Comparison of ENCODE assay signal across 8 cellular contexts in the genomic region with DNA sequence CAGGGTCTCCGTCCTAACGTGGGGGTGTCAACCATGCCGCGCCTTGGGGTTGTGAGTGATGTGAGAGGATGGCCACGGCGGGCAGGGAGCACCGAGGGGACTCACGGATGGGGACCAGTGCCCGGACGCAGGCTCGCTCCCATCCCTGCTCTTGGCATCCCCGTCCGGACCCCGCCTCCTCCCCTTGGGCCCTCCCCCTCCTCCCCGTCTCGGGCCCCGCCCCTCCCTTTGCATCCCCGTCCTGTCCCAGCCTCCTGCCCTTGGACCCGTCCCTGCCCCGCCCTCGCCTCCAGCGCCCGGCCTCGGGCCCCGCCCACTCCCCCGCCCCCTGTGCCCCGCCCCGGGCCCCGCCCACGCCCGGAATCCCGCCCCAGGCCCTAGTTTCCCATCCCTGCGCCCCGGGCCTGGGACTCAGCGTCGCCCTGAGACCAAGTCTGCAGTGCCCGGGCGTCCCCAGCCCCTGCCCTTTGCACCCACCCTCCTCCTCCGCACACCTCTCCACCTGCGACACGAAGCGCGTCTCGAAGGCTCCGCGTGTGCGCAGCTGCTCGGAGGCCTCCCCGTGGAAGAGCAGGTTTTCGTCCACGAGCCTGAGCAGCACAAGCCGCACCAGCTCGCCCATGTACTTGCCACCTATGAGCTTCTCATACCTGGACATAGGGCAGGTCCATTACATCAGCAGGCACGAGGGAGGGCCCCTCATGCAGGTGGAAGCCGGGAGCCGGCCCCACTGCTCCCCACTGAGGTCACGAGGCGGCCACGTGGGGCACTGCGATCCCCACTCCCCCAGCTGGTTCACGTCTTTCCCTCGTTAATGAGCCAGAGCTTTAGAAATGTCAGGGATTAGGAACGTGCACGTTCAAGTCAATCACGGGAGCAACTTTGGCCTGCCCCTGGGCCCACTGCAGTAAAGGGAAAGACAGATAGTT. TPM values are rescaled to one million over a fixed set of nuclear protein-coding genes. Genes with fewer than 3 reads are reported as not detected.
DNase-seq lines count a peak whose midpoint lies in the region; ATAC-seq, FAIRE-seq and TF ChIP-seq lines count a peak whose summit lies in the region.

No MANE protein-coding gene starts in this region.

- H3K4me2 ChIP-seq in GM12878 (ENCODE audit: control insufficient read depth, insufficient read depth), result no peak overlapping the region

- in situ Hi-C loops in GM12878 (cut with MboI), result no loop called here

- ATAC-seq in GM12878 (peak; percentile 42), HG02642 (IDR thresholded peaks at IDR 0.05; ENCODE audit: poor library complexity, unreplicated experiment) (no peak)

- CTCF ChIA-PET in GM12878 (lab: Yijun Ruan, JAX), result no interaction called here

- no peak overlapping the region for H2AFZ ChIP-seq in GM12878 (ENCODE audit: control insufficient read depth, low read depth, low read length)

- no peaks in the 10 kb centered on the region for H3K9me3 ChIP-seq in GM12878 (replicated peaks; ENCODE audit: control insufficient read depth, insufficient read depth, low read length)

- TF ChIP-seq POLR2A in GM12892 (IDR thresholded peaks at IDR 0.05; ENCODE audit: low read depth, low read length) (no peak), GM12878 (IDR thresholded peaks at IDR 0.05; ENCODE audit: low read depth, low read length) (no peak)

- H3K9ac ChIP-seq in GM12878 (ENCODE audit: control insufficient read depth, insufficient read depth, low read length), result no peak overlapping the region

- peaks cover 5% of the 10 kb centered on the region for H3K4me1 ChIP-seq in GM12878 (ENCODE audit: control insufficient read depth, insufficient read depth, low read length)

- DNase-seq in GM12892 (ENCODE audit: insufficient read length), result peak; percentile 74
- peak; percentile 55 for DNase-seq in T-helper 22 cell (ENCODE audit: low read depth)
- no peak for DNase-seq in GM12878 (ENCODE audit: low read depth, low spot score)
- DNase-seq in hypothalamus (lab: John Stamatoyannopoulos, UW), result peak in 41 of 51 donors; percentile 7 to 92 (median 58)
- no peak for DNase-seq in skeletal muscle cell (ENCODE audit: low read depth)
- DNase-seq in NCI-H187 treated with DMSO at 0.1 percent for 48 hours (lab: John Stamatoyannopoulos, UW), result no peak
- DNase-seq in SIG-M5 treated with dmso at 0.1 percent for 504 hours (lab: John Stamatoyannopoulos, UW; ENCODE audit: unreplicated experiment), result no peak

- no peak overlapping the region for H3K27ac ChIP-seq in GM12878 (ENCODE audit: control insufficient read depth, insufficient read depth)

- no TSS peak for BruUV-seq in GM12878 (replicated peaks; lab: Mats Ljungman, UMichigan)

- RAD21 ChIA-PET in GM12878 (lab: Charles Lee; ENCODE audit: unreplicated experiment), result no interaction called here

- H3K36me3 ChIP-seq in GM12878 (ENCODE audit: control insufficient read depth in 2 of 2, insufficient read depth in 2 of 2, low read length in 1 of 2), result no peaks in the 10 kb centered on the region

- no peaks in the 10 kb centered on the region for H3K27me3 ChIP-seq in GM12878 (replicated peaks in 1 of 2; ENCODE audit: control insufficient read depth in 2 of 2, insufficient read depth in 2 of 2, low read length in 1 of 2)

- H4K20me1 ChIP-seq in GM12878 (ENCODE audit: control insufficient read depth, insufficient read depth), result no peaks in the 10 kb centered on the region

- no peak for TF ChIP-seq RAD21 in GM12878 (IDR thresholded peaks at IDR 0.05; ENCODE audit: insufficient read depth, low read depth, low read length)

- no peak for FAIRE-seq in GM12892 (lab: Jason Lieb, UNC)
- no peak for FAIRE-seq in GM12878 (lab: Jason Lieb, UNC)

- H3K79me2 ChIP-seq in GM12878 (ENCODE audit: control insufficient read depth, insufficient read depth, low read length), result no peaks in the 10 kb centered on the region

- SMC1A ChIA-PET in GM12878 (lab: Charles Lee; ENCODE audit: uncharacterized antibody, unreplicated experiment), result no interaction called here

- intact Hi-C loops in GM12878 (cut with micrococcal nuclease; ENCODE audit: unreplicated experiment), result no loop called here

- H3K4me3 ChIP-seq in GM12878 (no peak overlapping the region), skeletal muscle cell (ENCODE audit: low read depth, low read length) (peak overlapping the region; percentile 49)

- POLR2A ChIA-PET in GM12878 (lab: Charles Lee), result no interaction called here

- TF ChIP-seq EP300 in GM12878 (IDR thresholded peaks at IDR 0.05; ENCODE audit: borderline replicate concordance in 1 of 2, control insufficient read depth in 1 of 2, low read depth in 2 of 2, low read length in 2 of 2), result no peak

- 56% methylated on average over 40 of the region's 65 CpGs for WGBS in GM12878 (ENCODE audit: insufficient coverage, insufficient replicate concordance, low lambda C conversion rate, missing lambda C conversion rate)

- no peak for TF ChIP-seq CTCF in GM12878 (IDR thresholded peaks at IDR 0.05 in 2 of 3, conservative IDR thresholded peaks at IDR 0.05 in 1 of 3; ENCODE audit: control insufficient read depth in 2 of 3, extremely low read depth in 1 of 3, insufficient read depth in 1 of 3, low read depth in 3 of 3, low read length in 3 of 3)

RNA-seq across cellular contexts. Expression of gene MYL7, which starts 5.1 kb away (rescaled TPM):
- polyA plus RNA-seq in GM12892 (2012; ENCODE audit: missing spikeins), result not detected
- not detected in 2 replicates for total RNA-seq in GM12878 (2013; cell fraction: nucleolus; rRNA removed)
- total RNA-seq in GM12878 (2014; rRNA removed), result not detected in 2 replicates
- total RNA-seq in GM12878 (2014; rRNA removed; fragmentation: Illumina TruSeq; extraction: Trizol), result not detected in 2 replicates
- total RNA-seq in GM12878 (2021), result not detected in 2 replicates
- polyA plus RNA-seq in GM12878 (2011; ENCODE audit: low read depth), result not detected
- polyA plus RNA-seq in GM12878 (2011; rRNA removed), result not detected in 2 replicates
- polyA plus RNA-seq in GM12878 (2011; cell fraction: cytosol; rRNA removed), result not detected in 2 replicates
- polyA plus RNA-seq in GM12878 (2011; cell fraction: nucleus; rRNA removed), result not detected in 2 replicates
- polyA plus RNA-seq in GM12878 (2012), result not detected in 2 replicates
- polyA plus RNA-seq in GM12878 (2014; fragmentation: Illumina TruSeq; extraction: Trizol), result not detected in 2 replicates
- polyA plus RNA-seq in GM12878 (2014; fragmentation: Nextera tagmentation; extraction: Ambion mirVana), result not detected
- polyA plus RNA-seq in GM12878 (2014; rRNA removed), result not detected in 2 replicates
- 1 to 10 TPM in 1 of 2 experiments, not detected in 1; 1.9 TPM for polyA plus RNA-seq in GM12878 (2016; fragmentation: Nextera tagmentation; extraction: Ambion mirVana)
- polyA minus RNA-seq in GM12878 (2011; rRNA and poly(A)+ RNA removed), result not detected in 2 replicates
- not detected in 2 replicates for polyA minus RNA-seq in GM12878 (2011; cell fraction: cytosol; rRNA and poly(A)+ RNA removed)
- not detected in 2 replicates for polyA minus RNA-seq in GM12878 (2011; cell fraction: nucleus; rRNA and poly(A)+ RNA removed)

RNA-seq across cellular contexts. Expression of gene POLD2, which starts 22.9 kb away (rescaled TPM):
- polyA plus RNA-seq in GM12892 (2012; ENCODE audit: missing spikeins), result 112 TPM
- total RNA-seq in GM12878 (2013; cell fraction: nucleolus; rRNA removed), result 86.8 and 93.9 TPM in 2 replicates
- 149 and 169 TPM in 2 replicates for total RNA-seq in GM12878 (2014; rRNA removed)
- total RNA-seq in GM12878 (2014; rRNA removed; fragmentation: Illumina TruSeq; extraction: Trizol), result 97.5 and 105 TPM in 2 replicates
- 169 TPM in 2 replicates for total RNA-seq in GM12878 (2021)
- polyA plus RNA-seq in GM12878 (2011; ENCODE audit: low read depth), result 99.6 TPM
- polyA plus RNA-seq in GM12878 (2011; rRNA removed), result 113 and 179 TPM in 2 replicates
- polyA plus RNA-seq in GM12878 (2011; cell fraction: cytosol; rRNA removed), result 225 and 290 TPM in 2 replicates
- 281 and 287 TPM in 2 replicates for polyA plus RNA-seq in GM12878 (2011; cell fraction: nucleus; rRNA removed)
- polyA plus RNA-seq in GM12878 (2012), result 110 and 118 TPM in 2 replicates
- polyA plus RNA-seq in GM12878 (2014; fragmentation: Illumina TruSeq; extraction: Trizol), result 61.8 and 118 TPM in 2 replicates
- 10 to 100 TPM; 19.1 to 42.7 TPM for polyA plus RNA-seq in GM12878 (2014; fragmentation: Nextera tagmentation; extraction: Ambion mirVana)
- polyA plus RNA-seq in GM12878 (2014; rRNA removed), result 193 and 194 TPM in 2 replicates
- 100 to 1,000 TPM; 266 to 287 TPM for polyA plus RNA-seq in GM12878 (2016; fragmentation: Nextera tagmentation; extraction: Ambion mirVana)
- 75.3 and 127 TPM in 2 replicates for polyA minus RNA-seq in GM12878 (2011; rRNA and poly(A)+ RNA removed)
- 41.1 and 46.9 TPM in 2 replicates for polyA minus RNA-seq in GM12878 (2011; cell fraction: cytosol; rRNA and poly(A)+ RNA removed)
- 54.9 and 61.8 TPM in 2 replicates for polyA minus RNA-seq in GM12878 (2011; cell fraction: nucleus; rRNA and poly(A)+ RNA removed)

RNA-seq across cellular contexts. Expression of gene AEBP1, which starts 42.1 kb away (rescaled TPM):
- polyA plus RNA-seq in GM12892 (2012; ENCODE audit: missing spikeins), result 0.11 TPM
- 1.9 and 3.2 TPM in 2 replicates for total RNA-seq in GM12878 (2013; cell fraction: nucleolus; rRNA removed)
- 0.06 TPM in 1 of 2 replicates, not detected in the other for total RNA-seq in GM12878 (2014; rRNA removed)
- not detected in 2 replicates for total RNA-seq in GM12878 (2014; rRNA removed; fragmentation: Illumina TruSeq; extraction: Trizol)
- total RNA-seq in GM12878 (2021), result 0.16 and 0.23 TPM in 2 replicates
- polyA plus RNA-seq in GM12878 (2011; ENCODE audit: low read depth), result 0.46 TPM
- polyA plus RNA-seq in GM12878 (2011; rRNA removed), result 0.09 and 0.20 TPM in 2 replicates
- polyA plus RNA-seq in GM12878 (2011; cell fraction: cytosol; rRNA removed), result 0.13 and 0.22 TPM in 2 replicates
- polyA plus RNA-seq in GM12878 (2011; cell fraction: nucleus; rRNA removed), result 1.8 and 3.1 TPM in 2 replicates
- polyA plus RNA-seq in GM12878 (2012), result 0.31 and 0.46 TPM in 2 replicates
- not detected in 2 replicates for polyA plus RNA-seq in GM12878 (2014; fragmentation: Illumina TruSeq; extraction: Trizol)
- polyA plus RNA-seq in GM12878 (2014; fragmentation: Nextera tagmentation; extraction: Ambion mirVana), result not detected
- polyA plus RNA-seq in GM12878 (2014; rRNA removed), result 0.08 TPM in 1 of 2 replicates, not detected in the other
- under 1 TPM in 1 of 2 experiments, not detected in 1; 0.11 TPM for polyA plus RNA-seq in GM12878 (2016; fragmentation: Nextera tagmentation; extraction: Ambion mirVana)
- 0.67 TPM in 1 of 2 replicates, not detected in the other for polyA minus RNA-seq in GM12878 (2011; rRNA and poly(A)+ RNA removed)
- polyA minus RNA-seq in GM12878 (2011; cell fraction: cytosol; rRNA and poly(A)+ RNA removed), result not detected in 2 replicates
- 0.24 and 0.57 TPM in 2 replicates for polyA minus RNA-seq in GM12878 (2011; cell fraction: nucleus; rRNA and poly(A)+ RNA removed)

RNA-seq across cellular contexts. Expression of gene GCK, which starts 43.0 kb away (rescaled TPM):
- polyA plus RNA-seq in GM12892 (2012; ENCODE audit: missing spikeins), result 0.83 TPM
- total RNA-seq in GM12878 (2013; cell fraction: nucleolus; rRNA removed), result not detected in 2 replicates
- total RNA-seq in GM12878 (2014; rRNA removed), result not detected in 2 replicates
- not detected in 2 replicates for total RNA-seq in GM12878 (2014; rRNA removed; fragmentation: Illumina TruSeq; extraction: Trizol)
- total RNA-seq in GM12878 (2021), result 0.24 TPM in 1 of 2 replicates, not detected in the other
- polyA plus RNA-seq in GM12878 (2011; ENCODE audit: low read depth), result not detected
- polyA plus RNA-seq in GM12878 (2011; rRNA removed), result not detected in 2 replicates
- not detected in 2 replicates for polyA plus RNA-seq in GM12878 (2011; cell fraction: cytosol; rRNA removed)
- not detected in 2 replicates for polyA plus RNA-seq in GM12878 (2011; cell fraction: nucleus; rRNA removed)
- 0.20 TPM in 1 of 2 replicates, not detected in the other for polyA plus RNA-seq in GM12878 (2012)
- polyA plus RNA-seq in GM12878 (2014; fragmentation: Illumina TruSeq; extraction: Trizol), result not detected in 2 replicates
- under 1 TPM in 1 of 2 experiments, not detected in 1; 0.16 TPM for polyA plus RNA-seq in GM12878 (2014; fragmentation: Nextera tagmentation; extraction: Ambion mirVana)
- polyA plus RNA-seq in GM12878 (2014; rRNA removed), result not detected in 2 replicates
- under 1 TPM in 1 of 2 experiments, not detected in 1; 0.06 TPM for polyA plus RNA-seq in GM12878 (2016; fragmentation: Nextera tagmentation; extraction: Ambion mirVana)
- polyA minus RNA-seq in GM12878 (2011; rRNA and poly(A)+ RNA removed), result not detected in 2 replicates
- not detected in 2 replicates for polyA minus RNA-seq in GM12878 (2011; cell fraction: cytosol; rRNA and poly(A)+ RNA removed)
- not detected in 2 replicates for polyA minus RNA-seq in GM12878 (2011; cell fraction: nucleus; rRNA and poly(A)+ RNA removed)

RNA-seq across cellular contexts. Expression of gene YKT6, which starts 54.5 kb away (rescaled TPM):
- polyA plus RNA-seq in GM12892 (2012; ENCODE audit: missing spikeins), result 37.2 TPM
- total RNA-seq in GM12878 (2013; cell fraction: nucleolus; rRNA removed), result 18.6 and 19.8 TPM in 2 replicates
- 72.0 and 78.8 TPM in 2 replicates for total RNA-seq in GM12878 (2014; rRNA removed)
- 48.0 and 48.2 TPM in 2 replicates for total RNA-seq in GM12878 (2014; rRNA removed; fragmentation: Illumina TruSeq; extraction: Trizol)
- total RNA-seq in GM12878 (2021), result 70.1 and 74.6 TPM in 2 replicates
- 33.2 TPM for polyA plus RNA-seq in GM12878 (2011; ENCODE audit: low read depth)
- 51.2 and 71.2 TPM in 2 replicates for polyA plus RNA-seq in GM12878 (2011; rRNA removed)
- polyA plus RNA-seq in GM12878 (2011; cell fraction: cytosol; rRNA removed), result 76.8 and 103 TPM in 2 replicates
- 83.1 and 91.6 TPM in 2 replicates for polyA plus RNA-seq in GM12878 (2011; cell fraction: nucleus; rRNA removed)
- 37.6 and 54.2 TPM in 2 replicates for polyA plus RNA-seq in GM12878 (2012)
- polyA plus RNA-seq in GM12878 (2014; fragmentation: Illumina TruSeq; extraction: Trizol), result 65.7 and 69.7 TPM in 2 replicates
- 1 to 10 TPM; 1.7 to 3.9 TPM for polyA plus RNA-seq in GM12878 (2014; fragmentation: Nextera tagmentation; extraction: Ambion mirVana)
- polyA plus RNA-seq in GM12878 (2014; rRNA removed), result 95.2 and 103 TPM in 2 replicates
- polyA plus RNA-seq in GM12878 (2016; fragmentation: Nextera tagmentation; extraction: Ambion mirVana), result 10 to 100 TPM; 68.0 to 75.1 TPM
- polyA minus RNA-seq in GM12878 (2011; rRNA and poly(A)+ RNA removed), result 45.9 and 57.8 TPM in 2 replicates
- 13.1 and 24.2 TPM in 2 replicates for polyA minus RNA-seq in GM12878 (2011; cell fraction: cytosol; rRNA and poly(A)+ RNA removed)
- polyA minus RNA-seq in GM12878 (2011; cell fraction: nucleus; rRNA and poly(A)+ RNA removed), result 25.1 and 40.4 TPM in 2 replicates

Comparison
In these comparisons a context has a peak if more than half of its experiments do, and no peak if none do; other contexts are left out.
1. DNase-seq: peak in GM12892 (single experiment), T-helper 22 cell (single experiment) and hypothalamus (41 of 51); none in GM12878 (single experiment), skeletal muscle cell (single experiment), NCI-H187 treated with DMSO at 0.1 percent for 48 hours (single experiment) and SIG-M5 treated with dmso at 0.1 percent for 504 hours (single experiment).